ENCODE assay signal across 16 cellular contexts in the genomic region with DNA sequence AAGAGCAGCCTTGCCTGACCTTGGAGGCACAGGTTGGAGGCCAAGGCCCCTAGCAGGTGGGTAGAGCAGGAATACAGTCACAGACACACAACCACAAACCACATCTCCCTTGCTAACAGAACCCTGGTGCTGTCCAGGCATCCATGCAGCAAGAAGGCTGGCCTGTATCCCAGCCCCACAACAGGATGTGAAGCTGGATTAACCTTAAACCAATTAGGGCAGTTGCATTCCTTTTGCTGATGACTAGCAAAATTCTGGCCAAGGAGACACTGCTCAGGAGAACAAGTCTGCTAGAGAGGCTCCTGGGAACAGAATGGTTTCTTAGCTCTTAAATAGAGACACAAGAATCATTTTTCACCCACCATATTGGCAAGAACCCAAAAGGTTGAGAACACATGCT.
DNase-seq lines count a peak whose midpoint lies in the region; ATAC-seq and TF ChIP-seq lines count a peak whose summit lies in the region.
"Had no signal": no experiment of that assay in that cellular context is flagged by ENCODE, and none has a peak within 500 bp of the region (broad histone marks: within the 10 kb centered on the region; RNA-seq: fewer than 3 reads in every experiment).

No MANE protein-coding gene starts in this region.

- no peak overlapping the region for H3K27ac ChIP-seq in brain microvascular endothelial cell
- H3K27ac ChIP-seq: left lung, SJSA1 had no signal

- H3K36me3 ChIP-seq in BE2C (no peaks in the 10 kb centered on the region), brain microvascular endothelial cell (replicated peaks) (no peaks in the 10 kb centered on the region)
- H3K36me3 ChIP-seq: left lung, SJSA1 had no signal

- DNase-seq in BE2C (peak; percentile 44), LHCN-M2 (ENCODE audit: low read depth) (peak; percentile 69), brain microvascular endothelial cell (peak; percentile 47), non-pigmented ciliary epithelial cell (ENCODE audit: low read depth) (peak; percentile 96), HT-29 (ENCODE audit: low spot score) (no peak)
- DNase-seq: activated B cell treated with CpG ODN at 0.5 μM for 24 hours; activated T-cell treated with anti-CD3 and anti-CD28 coated beads, Interleukin-2, amount 50 U/mL, for 72 hours; Calu3; cerebellar nuclear complex; left lung; NCI-H510A treated with DMSO at 0.1 percent for 48 hours had no signal

- H3K4me3 ChIP-seq in BE2C (ENCODE audit: low read depth, low read length) = no peak overlapping the region
- H3K4me3 ChIP-seq in brain microvascular endothelial cell (ENCODE audit: low read depth, low read length) = no peak overlapping the region
- H3K4me3 ChIP-seq: left lung, SJSA1 had no signal

- no peak for ATAC-seq in HG02840 (IDR thresholded peaks at IDR 0.05; ENCODE audit: low FRiP score, unreplicated experiment)
- no peak for ATAC-seq in HG03095 (IDR thresholded peaks at IDR 0.05; ENCODE audit: unreplicated experiment)
- no peak for ATAC-seq in GM21526 (IDR thresholded peaks at IDR 0.05; ENCODE audit: low FRiP score, unreplicated experiment)
- ATAC-seq: activated T-cell treated with anti-CD3 and anti-CD28 coated beads, Interleukin-2, amount 50 U/mL, for 72 hours; left lung; stimulated activated effector memory CD8-positive, alpha-beta T cell treated with anti-CD3 and anti-CD28 coated beads, Interleukin-12 subunit alpha, Interleukin-12 subunit beta, amount 100 ng/mL, for 72 hours had no signal

- H3K9me3 ChIP-seq in BE2C = no peaks in the 10 kb centered on the region

- in situ Hi-C loops in brain microvascular endothelial cell (cut with HindIII; ENCODE audit: low pct_ligation_motif_present, low sequenced_read_pairs) = no loop called here

- H3K4me1 ChIP-seq in BE2C = peaks cover 14% of the 10 kb centered on the region
- H3K4me1 ChIP-seq: left lung, SJSA1 had no signal

- H3K27me3 ChIP-seq in BE2C (no peaks in the 10 kb centered on the region), brain microvascular endothelial cell (replicated peaks) (no peaks in the 10 kb centered on the region)
- H3K27me3 ChIP-seq: left lung had no signal

- TF ChIP-seq CTCF in BE2C (IDR thresholded peaks at IDR 0.05; ENCODE audit: low read depth, low read length) (no peak), brain microvascular endothelial cell (IDR thresholded peaks at IDR 0.05; ENCODE audit: low read depth, low read length, missing control alignments) (no peak)
